ENCODE assay signal across 27 cellular contexts in the genomic region with DNA sequence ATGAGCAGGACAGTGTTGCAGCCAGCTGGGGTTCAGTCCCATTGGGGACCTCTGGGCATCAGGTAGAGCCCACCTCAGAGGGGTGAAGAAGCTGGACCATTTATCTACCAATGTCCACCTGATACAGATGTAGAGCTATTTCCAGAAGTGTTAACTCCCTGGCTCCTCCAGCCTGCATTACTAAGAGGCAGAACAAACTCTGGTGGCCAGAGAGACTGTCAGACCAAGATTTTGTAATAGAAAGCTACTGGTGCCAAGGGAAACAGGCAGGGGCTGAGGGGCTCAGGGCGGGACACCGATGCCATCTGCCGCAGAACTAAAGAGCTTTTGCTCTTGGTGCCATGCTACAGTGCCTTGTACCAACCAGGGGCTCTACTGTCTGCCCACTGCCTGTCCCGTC.
"Had no signal": no experiment of that assay in that cellular context is flagged by ENCODE, and none has a peak within 500 bp of the region (broad histone marks: within the 10 kb centered on the region; RNA-seq: fewer than 3 reads in every experiment).

No MANE protein-coding gene starts in this region.

- H3K27ac Mint-ChIP-seq: immature natural killer cell; naive thymus-derived CD8-positive, alpha-beta T cell; progenitor cell of endocrine pancreas; type B pancreatic cell had no signal

- H3K27ac ChIP-seq: left lung, lower lobe of right lung, ovary, right lobe of liver, skin epidermis, thoracic aorta, tibial nerve, uterus had no signal

- H3K9me3 Mint-ChIP-seq: naive thymus-derived CD8-positive, alpha-beta T cell; nephron had no signal

- H3K4me3 ChIP-seq: left lung, lower lobe of right lung, ovary, right atrium auricular region, right lobe of liver, skin epidermis, stomach, thoracic aorta, tibial nerve, uterus had no signal

- H3K9me3 ChIP-seq: left lung, lower lobe of right lung, ovary, right atrium auricular region, right lobe of liver, stomach, thoracic aorta, tibial nerve, uterus had no signal

- H3K4me1 ChIP-seq: left lung, lower lobe of right lung, right atrium auricular region, right lobe of liver, tibial nerve, uterus had no signal

- H3K36me3 ChIP-seq: left lung, lower lobe of right lung, ovary, right atrium auricular region, right lobe of liver, stomach, thoracic aorta, tibial nerve, uterus had no signal

- H3K36me3 Mint-ChIP-seq: immature natural killer cell; naive thymus-derived CD8-positive, alpha-beta T cell; type B pancreatic cell had no signal

- H3K27me3 Mint-ChIP-seq: type B pancreatic cell had no signal

- DNase-seq: hippocampal formation; immature natural killer cell; kidney; left colon; left lung; lower lobe of right lung; mammary epithelial cell; mesenchymal stem cell; naive thymus-derived CD8-positive, alpha-beta T cell; nucleus accumbens; ovary; right lobe of liver; stimulated activated CD4-positive, alpha-beta T cell treated with anti-CD3 and anti-CD28 coated beads, Interleukin-12 subunit alpha, Interleukin-12 subunit beta, amount 100 ng/mL, for 4 hours; stimulated activated CD4-positive, alpha-beta T cell treated with anti-CD3 and anti-CD28 coated beads, Interleukin-15, amount 100 ng/mL, for 24 hours; stimulated activated CD4-positive, alpha-beta T cell treated with anti-CD3 and anti-CD28 coated beads, Interleukin-2, amount 100 ng/mL, for 24 hours; stimulated activated CD4-positive, alpha-beta T cell treated with anti-CD3 and anti-CD28 coated beads, Interleukin-4, amount 100 ng/mL, for 1 hour; stimulated activated naive CD4-positive, alpha-beta T cell; stomach; uterus had no signal

- ATAC-seq: left colon; left lung; lower lobe of right lung; naive thymus-derived CD8-positive, alpha-beta T cell; right lobe of liver had no signal

- H3K4me3 Mint-ChIP-seq: immature natural killer cell; naive thymus-derived CD8-positive, alpha-beta T cell; nephron; neural crest cell; type B pancreatic cell had no signal

- H3K27me3 ChIP-seq: left lung, ovary, right atrium auricular region, right lobe of liver, stomach, tibial nerve, uterus had no signal

- H3K4me1 Mint-ChIP-seq: immature natural killer cell; naive thymus-derived CD8-positive, alpha-beta T cell had no signal
